Comparison of ENCODE assay signal across 18 cellular contexts in the genomic region with DNA sequence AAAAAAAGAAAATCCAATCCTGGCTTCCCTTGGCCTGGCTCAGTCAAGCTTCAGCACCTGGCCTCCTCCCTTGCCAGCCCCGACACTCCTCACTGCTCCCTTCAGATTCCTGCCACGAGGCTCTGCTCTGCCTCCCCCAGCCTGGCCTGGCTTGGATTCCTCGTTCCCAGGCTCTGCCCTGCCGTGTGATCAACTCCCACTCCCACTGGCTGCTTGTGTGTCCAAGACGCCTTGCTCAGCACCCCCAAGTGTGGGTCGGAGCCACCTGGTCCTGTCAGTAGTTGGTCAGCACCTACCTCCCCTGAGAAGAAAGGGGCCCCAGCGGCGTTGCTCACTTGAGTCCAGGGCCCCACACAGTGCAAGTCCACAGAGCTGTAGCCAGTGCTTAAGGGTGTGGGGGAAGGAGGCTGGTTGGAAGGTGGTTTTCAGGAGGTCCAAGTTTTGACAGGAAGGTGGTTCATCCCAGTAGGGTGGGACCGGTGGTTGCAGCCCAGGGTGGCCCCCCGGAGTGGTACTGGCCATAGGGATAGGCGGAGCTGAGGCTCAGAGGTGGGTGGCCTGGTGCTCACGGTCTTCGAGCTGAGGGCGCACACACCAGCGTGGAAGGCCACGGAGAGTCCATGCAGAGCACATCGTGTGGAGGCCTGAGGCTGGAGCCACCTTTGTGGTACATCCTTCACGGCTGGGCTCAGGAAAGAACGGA. TPM values are rescaled to one million over a fixed set of nuclear protein-coding genes. Genes with fewer than 3 reads are reported as not detected.
DNase-seq lines count a peak whose midpoint lies in the region; ATAC-seq and TF ChIP-seq lines count a peak whose summit lies in the region.
"Had no signal": no experiment of that assay in that cellular context is flagged by ENCODE, and none has a peak within 500 bp of the region (broad histone marks: within the 10 kb centered on the region; RNA-seq: fewer than 3 reads in every experiment).

No MANE protein-coding gene starts in this region.

- H3K4me1 Mint-ChIP-seq in activated naive CD8-positive, alpha-beta T cell treated with anti-CD3 and anti-CD28 coated beads for 36 hours = peaks cover 11% of the 10 kb centered on the region
- peaks cover 48 to 55% of the 10 kb centered on the region in 2 donors for H3K4me1 Mint-ChIP-seq in natural killer cell
- peaks cover 17% of the 10 kb centered on the region for H3K4me1 Mint-ChIP-seq in activated CD8-positive, alpha-beta memory T cell treated with anti-CD3 and anti-CD28 coated beads, Interleukin-2, amount 10 ng/mL, durations not matched to agents 7 days and 5 days

- H3K27ac Mint-ChIP-seq in activated naive CD8-positive, alpha-beta T cell treated with anti-CD3 and anti-CD28 coated beads for 36 hours = peak overlapping the region; percentile 77
- H3K27ac Mint-ChIP-seq in natural killer cell = peak overlapping the region; percentile 66 to 78
- H3K27ac Mint-ChIP-seq in activated CD8-positive, alpha-beta memory T cell treated with anti-CD3 and anti-CD28 coated beads, Interleukin-2, amount 10 ng/mL, durations not matched to agents 7 days and 5 days = no peak overlapping the region

- H3K9me3 Mint-ChIP-seq in activated naive CD8-positive, alpha-beta T cell treated with anti-CD3 and anti-CD28 coated beads for 36 hours = no peaks in the 10 kb centered on the region
- H3K9me3 Mint-ChIP-seq in natural killer cell = no peaks in the 10 kb centered on the region
- H3K9me3 Mint-ChIP-seq in activated CD8-positive, alpha-beta memory T cell treated with anti-CD3 and anti-CD28 coated beads, Interleukin-2, amount 10 ng/mL, durations not matched to agents 7 days and 5 days (ENCODE audit: low read depth) = no peaks in the 10 kb centered on the region
- H3K9me3 Mint-ChIP-seq: CD8-positive, alpha-beta memory T cell had no signal

- H3K4me1 ChIP-seq in left ventricle myocardium inferior = peaks cover 100% of the 10 kb centered on the region

- peak overlapping the region; percentile 91 for H3K27ac ChIP-seq in left ventricle myocardium inferior (replicated peaks)
- H3K27ac ChIP-seq: neutrophil had no signal

- DNase-seq in left ventricle myocardium inferior = no peak
- DNase-seq in left ventricle myocardium superior = no peak
- DNase-seq in activated naive CD8-positive, alpha-beta T cell treated with anti-CD3 and anti-CD28 coated beads for 36 hours = no peak
- no peak for DNase-seq in natural killer cell
- DNase-seq in LoVo (ENCODE audit: low spot score) = no peak
- no peak for DNase-seq in HCEC 1CT
- DNase-seq in activated CD8-positive, alpha-beta memory T cell treated with anti-CD3 and anti-CD28 coated beads, Interleukin-2, amount 10 ng/mL, durations not matched to agents 7 days and 5 days = no peak
- DNase-seq: CD8-positive, alpha-beta memory T cell; cortex of kidney; head of caudate nucleus; MG63; NCI-H1694 treated with DMSO at 0.1 percent for 48 hours; NCI-H748 treated with DMSO at 0.1 percent for 48 hours; stimulated activated CD8-positive, alpha-beta memory T cell treated with anti-CD3 and anti-CD28 coated beads, Interleukin-4, amount 100 ng/mL, for 48 hours; tibial artery had no signal

- H3K4me3 Mint-ChIP-seq in activated naive CD8-positive, alpha-beta T cell treated with anti-CD3 and anti-CD28 coated beads for 36 hours = no peak overlapping the region
- H3K4me3 Mint-ChIP-seq in natural killer cell = no peak overlapping the region
- H3K4me3 Mint-ChIP-seq in activated CD8-positive, alpha-beta memory T cell treated with anti-CD3 and anti-CD28 coated beads, Interleukin-2, amount 10 ng/mL, durations not matched to agents 7 days and 5 days = no peak overlapping the region
- H3K4me3 Mint-ChIP-seq: brain; CD8-positive, alpha-beta memory T cell had no signal

- H3K9me3 ChIP-seq in left ventricle myocardium inferior (replicated peaks) = no peaks in the 10 kb centered on the region
- H3K9me3 ChIP-seq: MG63, neutrophil, tibial artery had no signal

- H3K4me3 ChIP-seq in left ventricle myocardium inferior = no peak overlapping the region
- H3K4me3 ChIP-seq: MG63, tibial artery had no signal

- intact Hi-C loops in left ventricle myocardium inferior (cut with micrococcal nuclease) (no loop called here), left ventricle myocardium superior (cut with micrococcal nuclease) (no loop called here), natural killer cell (cut with micrococcal nuclease) (no loop called here)

- no peak for TF ChIP-seq CTCF in left ventricle myocardium inferior (IDR thresholded peaks at IDR 0.05; ENCODE audit: borderline replicate concordance)
- TF ChIP-seq CTCF in natural killer cell (IDR thresholded peaks at IDR 0.05) = no peak

- no peaks in the 10 kb centered on the region for H3K27me3 Mint-ChIP-seq in activated naive CD8-positive, alpha-beta T cell treated with anti-CD3 and anti-CD28 coated beads for 36 hours
- no peaks in the 10 kb centered on the region for H3K27me3 Mint-ChIP-seq in natural killer cell (ENCODE audit: low read depth in 2 of 2)
- H3K27me3 Mint-ChIP-seq in activated CD8-positive, alpha-beta memory T cell treated with anti-CD3 and anti-CD28 coated beads, Interleukin-2, amount 10 ng/mL, durations not matched to agents 7 days and 5 days = no peaks in the 10 kb centered on the region
- H3K27me3 Mint-ChIP-seq: CD8-positive, alpha-beta memory T cell had no signal

- H3K36me3 ChIP-seq in left ventricle myocardium inferior = peaks cover 86% of the 10 kb centered on the region

- peaks cover 19% of the 10 kb centered on the region for H3K36me3 Mint-ChIP-seq in activated naive CD8-positive, alpha-beta T cell treated with anti-CD3 and anti-CD28 coated beads for 36 hours
- H3K36me3 Mint-ChIP-seq in natural killer cell = no peaks in the 10 kb centered on the region
- peaks cover 31% of the 10 kb centered on the region for H3K36me3 Mint-ChIP-seq in activated CD8-positive, alpha-beta memory T cell treated with anti-CD3 and anti-CD28 coated beads, Interleukin-2, amount 10 ng/mL, durations not matched to agents 7 days and 5 days

- CTCF ChIA-PET in activated CD8-positive, alpha-beta memory T cell treated with anti-CD3 and anti-CD28 coated beads, Interleukin-2, amount 10 ng/mL, durations not matched to agents 7 days and 5 days (lab: Charles Lee) = interaction anchor here (1.4 kb wide), 1 partner anchor 15 kb away, joined by 5 read pairs; no protein-coding TSS in a partner anchor

- no peaks in the 10 kb centered on the region for H3K27me3 ChIP-seq in left ventricle myocardium inferior (ENCODE audit: low read depth)
- H3K27me3 ChIP-seq: MG63, neutrophil, tibial artery had no signal

- ATAC-seq in left ventricle myocardium superior (no peak), natural killer cell (no peak)
- ATAC-seq in activated CD8-positive, alpha-beta memory T cell treated with anti-CD3 and anti-CD28 coated beads, Interleukin-2, amount 10 ng/mL, durations not matched to agents 7 days and 5 days = no peak
- ATAC-seq: activated CD4-positive, CD25-positive, alpha-beta regulatory T cell treated with anti-CD3 and anti-CD28 coated beads, Interleukin-2, amount 50 U/mL, for 24 hours had no signal

RNA-seq across cellular contexts. Expression of a gene that starts 46.4 kb away (rescaled TPM):
- total RNA-seq in left ventricle myocardium inferior (26.3 TPM), left ventricle myocardium superior (28.7 TPM), natural killer cell (100 to 1,000 TPM; 130 to 174 (median 173) TPM)
- total RNA-seq in activated naive CD8-positive, alpha-beta T cell treated with anti-CD3 and anti-CD28 coated beads for 36 hours = 10 to 100 TPM; 80.2 to 80.3 TPM
- total RNA-seq in activated CD8-positive, alpha-beta memory T cell treated with anti-CD3 and anti-CD28 coated beads, Interleukin-2, amount 10 ng/mL, durations not matched to agents 7 days and 5 days = 10 to 100 TPM; 88.1 to 98.4 TPM
